ENCODE assay signal across 1 cellular context in genomic region chr18:3051718-3052410, GRCh38.
A peak's percentile ranks its signal among the peaks of the same experiment; 100 is the strongest.
TF ChIP-seq lines count a peak whose summit lies in the region.

No MANE protein-coding gene starts in this region.

TF ChIP-seq in HepG2, 621 proteins besides CTCF, POLR2A, EP300 and RAD21 (continued from another document):
- TF ChIP-seq HMGXB3 (CRISPR knock-in tag; IDR thresholded peaks at IDR 0.05; ENCODE audit: borderline replicate concordance) (no peak), ZNF629 (CRISPR knock-in tag; conservative IDR thresholded peaks at IDR 0.05) (no peak), SRSF4 (IDR thresholded peaks at IDR 0.05; ENCODE audit: low read depth, low read length, poor library complexity, severe bottlenecking) (no peak), SMAD3 (CRISPR knock-in tag; IDR thresholded peaks at IDR 0.05) (peak; percentile 83; the same call in 1 of the 2 replicates), MYC (CRISPR knock-in tag; IDR thresholded peaks at IDR 0.05; ENCODE audit: borderline replicate concordance) (no peak), MTERF4 (CRISPR knock-in tag; IDR thresholded peaks at IDR 0.05) (no peak), SNAPC5 (CRISPR knock-in tag; IDR thresholded peaks at IDR 0.05; ENCODE audit: borderline replicate concordance) (no peak), ZFP91 (CRISPR knock-in tag; IDR thresholded peaks at IDR 0.05; ENCODE audit: borderline replicate concordance) (peak; percentile 50; the same call in 1 of the 2 replicates), ZNF672 (CRISPR knock-in tag; IDR thresholded peaks at IDR 0.05) (no peak), GABPA (IDR thresholded peaks at IDR 0.05; ENCODE audit: low read depth, low read length) (no peak), GABPA (CRISPR knock-in tag; IDR thresholded peaks at IDR 0.05; ENCODE audit: low read depth) (peak; percentile 52; the same call in 1 of the 2 replicates), TBX3 (IDR thresholded peaks at IDR 0.05; ENCODE audit: borderline replicate concordance) (peak; percentile 95), NCOA1 (CRISPR knock-in tag; IDR thresholded peaks at IDR 0.05) (peak; percentile 79; the same call in 1 of the 2 replicates), TEAD3 (CRISPR knock-in tag; optimal IDR thresholded peaks at IDR 0.05; ENCODE audit: borderline replicate concordance) (peak; percentile 74), KLF9 (CRISPR knock-in tag; IDR thresholded peaks at IDR 0.05; ENCODE audit: low read depth) (peak; percentile 41; the same call in 1 of the 2 replicates), TEF (CRISPR knock-in tag; IDR thresholded peaks at IDR 0.05) (0 out of 2 replicates have a peak, but pooled peaks have one; percentile 9), ZBTB3 (CRISPR knock-in tag; IDR thresholded peaks at IDR 0.05; ENCODE audit: borderline replicate concordance, low read depth) (no peak; the same call in 1 of the 2 replicates), NR2C2 (CRISPR knock-in tag; IDR thresholded peaks at IDR 0.05; ENCODE audit: borderline replicate concordance) (peak; percentile 77; the same call in 1 of the 2 replicates), REL (CRISPR knock-in tag; conservative IDR thresholded peaks at IDR 0.05) (no peak), ZNF382 (CRISPR knock-in tag; IDR thresholded peaks at IDR 0.05; ENCODE audit: borderline replicate concordance) (no peak)
